8 cellular contexts compared by ENCODE assay signal in genomic region chr16:14703156-14704011, GRCh38. TPM values are rescaled to one million over a fixed set of nuclear protein-coding genes. Genes with fewer than 3 reads are reported as not detected.
DNase-seq lines count a peak whose midpoint lies in the region; ATAC-seq and TF ChIP-seq lines count a peak whose summit lies in the region.
"Not testable (repeated sequence)": the region's sequence is repeated elsewhere in the genome, so short reads cannot be mapped to it uniquely, and the experiment has no call there.

NPIPA3 (plus strand) TSS chr16:14703411; CDS start chr16:14708944, 5,533 bp downstream.

- H3K27me3 ChIP-seq in foreskin keratinocyte, result not testable (repeated sequence)

- not testable (repeated sequence) for H3K9me3 Mint-ChIP-seq in natural killer cell treated with Interleukin-12 subunit alpha and Interleukin-12 subunit beta and Interleukin-15 and Interleukin-18, amount 100 ng/mL, for 72 hours

- H3K27me3 Mint-ChIP-seq in T-helper 17 cell; natural killer cell treated with Interleukin-12 subunit alpha and Interleukin-12 subunit beta and Interleukin-15 and Interleukin-18, amount 100 ng/mL, for 72 hours: not testable (repeated sequence)

- ATAC-seq in GM18498 (IDR thresholded peaks at IDR 0.05; ENCODE audit: unreplicated experiment) (peak; percentile 99), GM19324 (IDR thresholded peaks at IDR 0.05; ENCODE audit: low FRiP score, unreplicated experiment) (peak; percentile 99), GM21576 (IDR thresholded peaks at IDR 0.05; ENCODE audit: unreplicated experiment) (peak; percentile 95), HG02885 (IDR thresholded peaks at IDR 0.05; ENCODE audit: poor library complexity, unreplicated experiment) (peak; percentile 96), HG03342 (IDR thresholded peaks at IDR 0.05; ENCODE audit: unreplicated experiment) (peak; percentile 96), T-helper 17 cell (peak; percentile 100), foreskin keratinocyte (peak; percentile 98)
- ATAC-seq in natural killer cell treated with Interleukin-12 subunit alpha and Interleukin-12 subunit beta and Interleukin-15 and Interleukin-18, amount 100 ng/mL, for 72 hours, result peak; percentile 100

- not testable (repeated sequence) for H3K4me3 Mint-ChIP-seq in T-helper 17 cell; natural killer cell treated with Interleukin-12 subunit alpha and Interleukin-12 subunit beta and Interleukin-15 and Interleukin-18, amount 100 ng/mL, for 72 hours

- not testable (repeated sequence) for H3K4me1 ChIP-seq in foreskin keratinocyte

- not testable (repeated sequence) for H3K27ac ChIP-seq in foreskin keratinocyte

- not testable (repeated sequence) for H3K4me1 Mint-ChIP-seq in T-helper 17 cell; natural killer cell treated with Interleukin-12 subunit alpha and Interleukin-12 subunit beta and Interleukin-15 and Interleukin-18, amount 100 ng/mL, for 72 hours (ENCODE audit: low read depth in 2 of 2)

- not testable (repeated sequence) for H3K27ac Mint-ChIP-seq in T-helper 17 cell; natural killer cell treated with Interleukin-12 subunit alpha and Interleukin-12 subunit beta and Interleukin-15 and Interleukin-18, amount 100 ng/mL, for 72 hours

- DNase-seq in T-helper 17 cell; foreskin keratinocyte; natural killer cell treated with Interleukin-12 subunit alpha and Interleukin-12 subunit beta and Interleukin-15 and Interleukin-18, amount 100 ng/mL, for 72 hours (ENCODE audit: low spot score): not testable (repeated sequence)

- not testable (repeated sequence) for TF ChIP-seq CTCF in foreskin keratinocyte (conservative IDR thresholded peaks at IDR 0.05)

- not testable (repeated sequence) for H3K9me3 ChIP-seq in T-helper 17 cell (ENCODE audit: control insufficient read depth, low read length, poor library complexity, severe bottlenecking)

- not testable (repeated sequence) for H3K36me3 Mint-ChIP-seq in T-helper 17 cell (ENCODE audit: low read depth); natural killer cell treated with Interleukin-12 subunit alpha and Interleukin-12 subunit beta and Interleukin-15 and Interleukin-18, amount 100 ng/mL, for 72 hours

RNA-seq across cellular contexts. Expression of gene NPIPA3, which starts in this region (rescaled TPM):
- total RNA-seq in T-helper 17 cell (1 to 10 TPM in 1 of 2 donors, not detected in 1; 1.5 TPM), foreskin keratinocyte (4.0 and 5.1 TPM in 2 replicates)
- polyA plus RNA-seq in foreskin keratinocyte, result 7.4 and 9.8 TPM in 2 replicates
- 1 to 10 TPM in 1 of 2 donors, not detected in 1; 1.5 TPM for total RNA-seq in natural killer cell treated with Interleukin-12 subunit alpha and Interleukin-12 subunit beta and Interleukin-15 and Interleukin-18, amount 100 ng/mL, for 72 hours
